ENCODE assay signal across 1 cellular context in genomic region chr7:129225931-129226572, GRCh38.
TF ChIP-seq lines count a peak whose summit lies in the region.

No MANE protein-coding gene starts in this region.

TF ChIP-seq in GM12878, 131 proteins besides CTCF, POLR2A, EP300 and RAD21 (continued from another document):
- no peak for TF ChIP-seq NKRF (conservative IDR thresholded peaks at IDR 0.05)
- no peak for TF ChIP-seq BCL11A (IDR thresholded peaks at IDR 0.05; ENCODE audit: low read depth, low read length)
- TF ChIP-seq SMC3 (IDR thresholded peaks at IDR 0.05; ENCODE audit: borderline replicate concordance, low read length) = no peak
- TF ChIP-seq MYB (IDR thresholded peaks at IDR 0.05; ENCODE audit: borderline replicate concordance, low read depth, low read length) = no peak
- TF ChIP-seq SREBF1 (IDR thresholded peaks at IDR 0.05; ENCODE audit: low read length) = no peak
- TF ChIP-seq PBX3 (IDR thresholded peaks at IDR 0.05; ENCODE audit: insufficient replicate concordance, low read depth, low read length) = no peak
- no peak for TF ChIP-seq SMAD5 (IDR thresholded peaks at IDR 0.05; ENCODE audit: low read depth)
- TF ChIP-seq YY1 (IDR thresholded peaks at IDR 0.05; ENCODE audit: low read depth, low read length) = no peak
- TF ChIP-seq NRF1 (conservative IDR thresholded peaks at IDR 0.05; ENCODE audit: low read depth, low read length) = no peak
- no peak for TF ChIP-seq ZNF24 (IDR thresholded peaks at IDR 0.05)
- no peak for TF ChIP-seq ATF7 (IDR thresholded peaks at IDR 0.05; ENCODE audit: low read depth)
- TF ChIP-seq SRF (IDR thresholded peaks at IDR 0.05; ENCODE audit: low read depth in 2 of 2, low read length in 2 of 2) = no peak
- TF ChIP-seq ZBTB4 (CRISPR knock-in tag; IDR thresholded peaks at IDR 0.05) = no peak
- no peak for TF ChIP-seq E2F8 (IDR thresholded peaks at IDR 0.05; ENCODE audit: low read depth, partially characterized antibody)
- TF ChIP-seq GATAD2B (conservative IDR thresholded peaks at IDR 0.05; ENCODE audit: low read depth) = no peak
